In the genomic region with DNA sequence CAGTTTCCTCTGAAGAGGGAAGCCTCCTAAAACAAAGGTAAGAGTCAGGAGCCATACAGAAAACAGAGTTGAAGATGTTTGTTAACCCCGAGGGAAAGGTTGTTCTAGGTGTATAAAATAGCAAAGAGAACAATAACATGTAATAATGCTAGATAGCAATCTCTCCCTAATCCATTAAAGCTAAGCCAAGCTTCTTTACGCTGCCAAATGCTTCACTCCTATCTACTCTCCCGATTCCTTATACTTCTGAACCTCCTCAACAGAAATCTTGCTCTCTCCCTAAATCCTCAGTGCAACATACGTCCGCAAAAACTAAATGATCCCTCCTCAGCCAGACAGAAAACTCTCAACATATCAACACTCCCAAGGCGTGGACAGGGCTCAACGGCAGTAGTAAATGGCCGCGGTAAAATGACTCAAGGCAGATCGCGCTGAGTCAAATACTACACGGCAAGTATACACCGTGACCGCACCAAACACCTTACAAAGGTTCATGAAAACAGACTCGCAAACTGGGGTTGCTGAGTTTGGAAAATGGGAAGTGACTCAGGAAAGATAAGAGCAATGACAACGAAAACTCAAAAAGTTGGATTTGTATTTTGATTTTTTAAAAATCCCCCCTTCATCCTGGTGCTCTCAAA, we compare ENCODE assay signal across 8 cellular contexts. TPM values are rescaled to one million over a fixed set of nuclear protein-coding genes. Genes with fewer than 3 reads are reported as not detected.
A peak's percentile ranks its signal among the peaks of the same experiment; 100 is the strongest.
DNase-seq lines count a peak whose midpoint lies in the region; ATAC-seq and TF ChIP-seq lines count a peak whose summit lies in the region.

No MANE protein-coding gene starts in this region.

- CTCF ChIA-PET in naive thymus-derived CD4-positive, alpha-beta T cell (lab: Charles Lee): interaction anchor here (1.4 to 1.9 kb wide), 2 partner anchors 43 to 81 kb away, joined by 4 to 6 read pairs; no protein-coding TSS in a partner anchor

- peak overlapping the region; percentile 94 to 99 (median 97) for H3K27ac ChIP-seq in esophagus squamous epithelium
- H3K27ac ChIP-seq in naive thymus-derived CD4-positive, alpha-beta T cell (ENCODE audit: low read depth, low read length): peak overlapping the region; percentile 90

- H3K27ac Mint-ChIP-seq in activated T-cell treated with anti-CD3 and anti-CD28 coated beads, Interleukin-2, amount 50 U/mL, for 24 hours: peak overlapping the region; percentile 94
- peak overlapping the region; percentile 67 to 97 (median 89) for H3K27ac Mint-ChIP-seq in naive thymus-derived CD4-positive, alpha-beta T cell

- peaks cover 0 to 43% (median under 1%) of the 10 kb centered on the region in 3 donors for H3K36me3 ChIP-seq in esophagus squamous epithelium
- peaks cover 0 to 6% (median 0%) of the 10 kb centered on the region in 3 experiments for H3K36me3 ChIP-seq in naive thymus-derived CD4-positive, alpha-beta T cell (ENCODE audit: control insufficient read depth in 2 of 3, insufficient read depth in 3 of 3, low read length in 3 of 3)

- DNase-seq in AG08395 (ENCODE audit: low spot score): peak; percentile 53
- peak; percentile 35 for DNase-seq in NCI-H82 treated with DMSO at 0.1 percent for 48 hours (lab: John Stamatoyannopoulos, UW; ENCODE audit: unreplicated experiment)
- DNase-seq in activated T-cell treated with anti-CD3 and anti-CD28 coated beads, Interleukin-2, amount 50 U/mL, for 24 hours: peak; percentile 64
- DNase-seq in esophagus squamous epithelium (lab: John Stamatoyannopoulos, UW): no peak
- DNase-seq in naive thymus-derived CD4-positive, alpha-beta T cell: peak in 7 of 9 donors; percentile 21 to 47 (median 36)
- DNase-seq in stromal cell of bone marrow (ENCODE audit: low read depth): peak; percentile 48

- H3K27me3 ChIP-seq in esophagus squamous epithelium: no peaks in the 10 kb centered on the region
- no peaks in the 10 kb centered on the region for H3K27me3 ChIP-seq in naive thymus-derived CD4-positive, alpha-beta T cell (ENCODE audit: control insufficient read depth in 2 of 2, insufficient read depth in 2 of 2, low read length in 2 of 2)

- ATAC-seq in GM18870 (IDR thresholded peaks at IDR 0.05; ENCODE audit: unreplicated experiment) (peak; percentile 41), HG03108 (IDR thresholded peaks at IDR 0.05; ENCODE audit: unreplicated experiment) (peak; percentile 26)
- peak; percentile 44 for ATAC-seq in naive thymus-derived CD4-positive, alpha-beta T cell

- H3K9me3 ChIP-seq in esophagus squamous epithelium: no peaks in the 10 kb centered on the region
- no peaks in the 10 kb centered on the region for H3K9me3 ChIP-seq in naive thymus-derived CD4-positive, alpha-beta T cell (ENCODE audit: control insufficient read depth in 2 of 3, low read length in 3 of 3)

- H3K36me3 Mint-ChIP-seq in activated T-cell treated with anti-CD3 and anti-CD28 coated beads, Interleukin-2, amount 50 U/mL, for 24 hours (ENCODE audit: low read depth): peaks cover 77% of the 10 kb centered on the region
- H3K36me3 Mint-ChIP-seq in naive thymus-derived CD4-positive, alpha-beta T cell: peaks cover 0 to 56% (median 17%) of the 10 kb centered on the region in 5 donors

- no peak for TF ChIP-seq POLR2A in esophagus squamous epithelium (IDR thresholded peaks at IDR 0.05)

- H3K4me3 ChIP-seq in esophagus squamous epithelium: peak overlapping the region; percentile 68 to 93 (median 78)
- peak overlapping the region; percentile 68 for H3K4me3 ChIP-seq in naive thymus-derived CD4-positive, alpha-beta T cell (ENCODE audit: low read length)

- H3K4me3 Mint-ChIP-seq in activated T-cell treated with anti-CD3 and anti-CD28 coated beads, Interleukin-2, amount 50 U/mL, for 24 hours: peak overlapping the region; percentile 88
- H3K4me3 Mint-ChIP-seq in naive thymus-derived CD4-positive, alpha-beta T cell: peak overlapping the region; percentile 83 to 98 (median 90)

- H3K9me3 Mint-ChIP-seq in activated T-cell treated with anti-CD3 and anti-CD28 coated beads, Interleukin-2, amount 50 U/mL, for 24 hours: no peaks in the 10 kb centered on the region
- peaks cover 0 to 2% (median 0%) of the 10 kb centered on the region in 11 donors for H3K9me3 Mint-ChIP-seq in naive thymus-derived CD4-positive, alpha-beta T cell

- no peak for TF ChIP-seq CTCF in esophagus squamous epithelium (IDR thresholded peaks at IDR 0.05)

- peaks cover 73% of the 10 kb centered on the region for H3K4me1 Mint-ChIP-seq in activated T-cell treated with anti-CD3 and anti-CD28 coated beads, Interleukin-2, amount 50 U/mL, for 24 hours (ENCODE audit: low read depth)
- peaks cover 31 to 61% (median 53%) of the 10 kb centered on the region in 7 donors for H3K4me1 Mint-ChIP-seq in naive thymus-derived CD4-positive, alpha-beta T cell

- intact Hi-C loops in esophagus squamous epithelium (cut with DNase I): no loop called here
- intact Hi-C loops in naive thymus-derived CD4-positive, alpha-beta T cell (cut with micrococcal nuclease): loop anchor here (1.0 to 10.0 kb wide), 13 partner anchors 14 to 1813 kb away; partner anchors contain the start of genes CMSS1 (in 1 of the 2), CPOX (in 1 of the 2), DCBLD2 (in 1 of the 2) and NIT2 (in 1 of the 2)

- POLR2A ChIA-PET in naive thymus-derived CD4-positive, alpha-beta T cell (lab: Charles Lee): interaction anchor here (0.7 to 2.1 kb wide), 10 partner anchors 10 to 759 kb away, joined by 3 to 14 read pairs (median 4); partner anchors contain the start of gene CPOX

- WGBS in esophagus squamous epithelium, 2 donors: 0% methylated on average over 16 of the region's 16 CpGs

- peaks cover 13 to 49% (median 15%) of the 10 kb centered on the region in 3 donors for H3K4me1 ChIP-seq in esophagus squamous epithelium
- peaks cover 16 to 27% of the 10 kb centered on the region in 2 donors for H3K4me1 ChIP-seq in naive thymus-derived CD4-positive, alpha-beta T cell (ENCODE audit: control insufficient read depth in 2 of 2, insufficient read depth in 2 of 2, low read length in 2 of 2)

- H3K27me3 Mint-ChIP-seq in activated T-cell treated with anti-CD3 and anti-CD28 coated beads, Interleukin-2, amount 50 U/mL, for 24 hours: no peaks in the 10 kb centered on the region
- H3K27me3 Mint-ChIP-seq in naive thymus-derived CD4-positive, alpha-beta T cell: no peaks in the 10 kb centered on the region

RNA-seq across cellular contexts. Expression of gene CLDND1, which starts 0.7 kb away (rescaled TPM):
- total RNA-seq in esophagus squamous epithelium: 100 to 1,000 TPM in 2 of 4 donors, 10 to 100 TPM in 2; 80.0 to 192 (median 109) TPM
- 100 to 1,000 TPM; 100 to 478 (median 132) TPM for total RNA-seq in naive thymus-derived CD4-positive, alpha-beta T cell
- polyA plus RNA-seq in naive thymus-derived CD4-positive, alpha-beta T cell: 10 to 100 TPM; 40.6 to 47.4 TPM

RNA-seq across cellular contexts. Expression of gene GPR15, which starts 9.8 kb away (rescaled TPM):
- 1 to 10 TPM; 1.5 to 2.7 (median 1.7) TPM for total RNA-seq in esophagus squamous epithelium
- total RNA-seq in naive thymus-derived CD4-positive, alpha-beta T cell: 10 to 100 TPM in 2 of 5 experiments, 1 to 10 TPM in 3; 3.3 to 24.2 (median 5.1) TPM
- polyA plus RNA-seq in naive thymus-derived CD4-positive, alpha-beta T cell: under 1 TPM; 0.52 to 0.79 TPM

RNA-seq across cellular contexts. Expression of gene OR5K2, which starts 24.5 kb away (rescaled TPM):
- total RNA-seq in esophagus squamous epithelium: not detected
- not detected for total RNA-seq in naive thymus-derived CD4-positive, alpha-beta T cell
- not detected for polyA plus RNA-seq in naive thymus-derived CD4-positive, alpha-beta T cell

RNA-seq across cellular contexts. Expression of gene OR5K1, which starts 59.0 kb away (rescaled TPM):
- total RNA-seq in esophagus squamous epithelium: not detected
- total RNA-seq in naive thymus-derived CD4-positive, alpha-beta T cell: not detected
- not detected for polyA plus RNA-seq in naive thymus-derived CD4-positive, alpha-beta T cell
